Comparison of ENCODE assay signal across 15 cellular contexts in genomic region chr6:33974030-33974429, GRCh38.
"Had no signal": no experiment of that assay in that cellular context is flagged by ENCODE, and none has a peak within 500 bp of the region (broad histone marks: within the 10 kb centered on the region; RNA-seq: fewer than 3 reads in every experiment).

No MANE protein-coding gene starts in this region.

- H3K4me1 Mint-ChIP-seq: central memory CD8-positive, alpha-beta T cell had no signal

- DNase-seq: activated CD4-positive, alpha-beta T cell treated with anti-CD3 and anti-CD28 coated beads, Interleukin-2, amount 50 U/mL, for 1 hour; activated CD8-positive, alpha-beta memory T cell treated with anti-CD3 and anti-CD28 coated beads for 24 hours; activated naive CD4-positive, alpha-beta T cell; anterior cingulate cortex; brain microvascular endothelial cell; effector memory CD8-positive, alpha-beta T cell; heart right ventricle; left cardiac atrium; lower lobe of right lung; pancreas; sigmoid colon; stimulated activated CD4-positive, alpha-beta T cell treated with anti-CD3 and anti-CD28 coated beads, Interleukin-1b, Interleukin-23, amount 100 ng/mL, for 48 hours had no signal

- H3K27ac Mint-ChIP-seq: effector memory CD8-positive, alpha-beta T cell had no signal

- H3K36me3 ChIP-seq: brain microvascular endothelial cell, gastroesophageal sphincter, heart right ventricle, lower lobe of right lung, pancreas, sigmoid colon, thoracic aorta had no signal

- ATAC-seq: effector memory CD8-positive, alpha-beta T cell; gastroesophageal sphincter; heart right ventricle; left cardiac atrium; lower lobe of right lung; pancreas had no signal

- H3K4me1 ChIP-seq: gastroesophageal sphincter, heart right ventricle, lower lobe of right lung, pancreas, sigmoid colon had no signal

- H3K4me3 Mint-ChIP-seq: central memory CD8-positive, alpha-beta T cell; effector memory CD8-positive, alpha-beta T cell had no signal

- H3K9me3 ChIP-seq: pancreas had no signal

- H3K9me3 Mint-ChIP-seq: central memory CD8-positive, alpha-beta T cell; effector memory CD8-positive, alpha-beta T cell had no signal

- H3K4me3 ChIP-seq: gastroesophageal sphincter, heart right ventricle, lower lobe of right lung, pancreas, sigmoid colon, thoracic aorta had no signal

- H3K27ac ChIP-seq: brain microvascular endothelial cell, gastroesophageal sphincter, heart right ventricle, lower lobe of right lung, pancreas, sigmoid colon, thoracic aorta had no signal
